1 cellular context compared by ENCODE assay signal in the genomic region with DNA sequence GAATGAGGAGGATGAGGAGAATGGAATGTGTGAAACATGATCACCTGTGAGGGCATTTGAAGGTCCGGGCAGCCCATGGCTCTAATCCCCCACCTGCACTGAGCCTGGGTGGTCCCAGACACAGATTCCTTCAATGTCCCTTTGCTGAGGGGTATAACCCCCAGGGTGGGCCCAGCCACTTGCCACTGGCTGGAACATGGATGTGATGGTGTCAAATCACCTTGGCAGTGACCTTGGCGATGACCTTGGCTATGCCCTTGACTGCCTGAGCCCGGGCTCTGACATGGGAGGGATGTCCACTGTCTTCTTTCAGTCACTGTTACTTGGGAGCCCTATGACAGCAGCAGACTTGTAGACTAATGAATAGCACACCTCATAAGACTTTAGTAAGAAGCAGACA.
A peak's percentile ranks its signal among the peaks of the same experiment; 100 is the strongest.
TF ChIP-seq lines count a peak whose summit lies in the region.

No MANE protein-coding gene starts in this region.

TF ChIP-seq in WTC11, 78 proteins besides CTCF, POLR2A, EP300 and RAD21 (continued from another document):
- TF ChIP-seq, protein P1, sequence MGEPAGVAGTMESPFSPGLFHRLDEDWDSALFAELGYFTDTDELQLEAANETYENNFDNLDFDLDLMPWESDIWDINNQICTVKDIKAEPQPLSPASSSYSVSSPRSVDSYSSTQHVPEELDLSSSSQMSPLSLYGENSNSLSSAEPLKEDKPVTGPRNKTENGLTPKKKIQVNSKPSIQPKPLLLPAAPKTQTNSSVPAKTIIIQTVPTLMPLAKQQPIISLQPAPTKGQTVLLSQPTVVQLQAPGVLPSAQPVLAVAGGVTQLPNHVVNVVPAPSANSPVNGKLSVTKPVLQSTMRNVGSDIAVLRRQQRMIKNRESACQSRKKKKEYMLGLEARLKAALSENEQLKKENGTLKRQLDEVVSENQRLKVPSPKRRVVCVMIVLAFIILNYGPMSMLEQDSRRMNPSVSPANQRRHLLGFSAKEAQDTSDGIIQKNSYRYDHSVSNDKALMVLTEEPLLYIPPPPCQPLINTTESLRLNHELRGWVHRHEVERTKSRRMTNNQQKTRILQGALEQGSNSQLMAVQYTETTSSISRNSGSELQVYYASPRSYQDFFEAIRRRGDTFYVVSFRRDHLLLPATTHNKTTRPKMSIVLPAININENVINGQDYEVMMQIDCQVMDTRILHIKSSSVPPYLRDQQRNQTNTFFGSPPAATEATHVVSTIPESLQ (CRISPR knock-in tag; IDR thresholded peaks at IDR 0.05), result no peak
- TF ChIP-seq NFYB (CRISPR knock-in tag; conservative IDR thresholded peaks at IDR 0.05; ENCODE audit: low read depth), result no peak
- TF ChIP-seq, protein P2, sequence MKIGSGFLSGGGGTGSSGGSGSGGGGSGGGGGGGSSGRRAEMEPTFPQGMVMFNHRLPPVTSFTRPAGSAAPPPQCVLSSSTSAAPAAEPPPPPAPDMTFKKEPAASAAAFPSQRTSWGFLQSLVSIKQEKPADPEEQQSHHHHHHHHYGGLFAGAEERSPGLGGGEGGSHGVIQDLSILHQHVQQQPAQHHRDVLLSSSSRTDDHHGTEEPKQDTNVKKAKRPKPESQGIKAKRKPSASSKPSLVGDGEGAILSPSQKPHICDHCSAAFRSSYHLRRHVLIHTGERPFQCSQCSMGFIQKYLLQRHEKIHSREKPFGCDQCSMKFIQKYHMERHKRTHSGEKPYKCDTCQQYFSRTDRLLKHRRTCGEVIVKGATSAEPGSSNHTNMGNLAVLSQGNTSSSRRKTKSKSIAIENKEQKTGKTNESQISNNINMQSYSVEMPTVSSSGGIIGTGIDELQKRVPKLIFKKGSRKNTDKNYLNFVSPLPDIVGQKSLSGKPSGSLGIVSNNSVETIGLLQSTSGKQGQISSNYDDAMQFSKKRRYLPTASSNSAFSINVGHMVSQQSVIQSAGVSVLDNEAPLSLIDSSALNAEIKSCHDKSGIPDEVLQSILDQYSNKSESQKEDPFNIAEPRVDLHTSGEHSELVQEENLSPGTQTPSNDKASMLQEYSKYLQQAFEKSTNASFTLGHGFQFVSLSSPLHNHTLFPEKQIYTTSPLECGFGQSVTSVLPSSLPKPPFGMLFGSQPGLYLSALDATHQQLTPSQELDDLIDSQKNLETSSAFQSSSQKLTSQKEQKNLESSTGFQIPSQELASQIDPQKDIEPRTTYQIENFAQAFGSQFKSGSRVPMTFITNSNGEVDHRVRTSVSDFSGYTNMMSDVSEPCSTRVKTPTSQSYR (CRISPR knock-in tag; IDR thresholded peaks at IDR 0.05), result no peak
- peak; percentile 64; the same call in 1 of the 2 replicates for TF ChIP-seq ESRRA (CRISPR knock-in tag; IDR thresholded peaks at IDR 0.05; ENCODE audit: borderline replicate concordance)
